ENCODE assay signal across 9 cellular contexts in genomic region chr5:40904205-40904993, GRCh38. TPM values are rescaled to one million over a fixed set of nuclear protein-coding genes. Genes with fewer than 3 reads are reported as not detected.
A peak's percentile ranks its signal among the peaks of the same experiment; 100 is the strongest.
DNase-seq lines count a peak whose midpoint lies in the region; ATAC-seq, FAIRE-seq and TF ChIP-seq lines count a peak whose summit lies in the region.
"Had no signal": no experiment of that assay in that cellular context is flagged by ENCODE, and none has a peak within 500 bp of the region (broad histone marks: within the 10 kb centered on the region; RNA-seq: fewer than 3 reads in every experiment).

No MANE protein-coding gene starts in this region.

- H3K4me1 ChIP-seq in RWPE2 (ENCODE audit: insufficient read depth, poor library complexity, severe bottlenecking) = no peaks in the 10 kb centered on the region
- H3K4me1 ChIP-seq in lung (ENCODE audit: control insufficient read depth in 2 of 2, insufficient read depth in 2 of 2, low read length in 2 of 2) = peaks cover 0 to 2% of the 10 kb centered on the region in 2 donors
- H3K4me1 ChIP-seq in tibial artery = peaks cover 0 to 30% (median 6%) of the 10 kb centered on the region in 4 donors

- ATAC-seq in RWPE2 (ENCODE audit: low read depth) = peak; percentile 94
- ATAC-seq in lung (ENCODE audit: insufficient read depth, low FRiP score) = peak; percentile 88

- H3K4me3 ChIP-seq in LNCaP clone FGC (ENCODE audit: low read depth, low read length) (no peak overlapping the region), RWPE2 (ENCODE audit: severe bottlenecking) (no peak overlapping the region), lung (no peak overlapping the region), tibial artery (no peak overlapping the region)
- H3K4me3 ChIP-seq: skin epidermis had no signal

- POLR2A ChIA-PET in GM10248 (lab: Yijun Ruan, JAX) = no interaction called here

- no peaks in the 10 kb centered on the region for H3K27me3 ChIP-seq in RWPE2 (ENCODE audit: insufficient read depth, poor library complexity, severe bottlenecking)
- H3K27me3 ChIP-seq in lung (ENCODE audit: control insufficient read depth, insufficient read depth) = no peaks in the 10 kb centered on the region
- H3K27me3 ChIP-seq in tibial artery = no peaks in the 10 kb centered on the region

- peak; percentile 25 for FAIRE-seq in A204.1 (lab: Jason Lieb, UNC)

- intact Hi-C loops in tibial artery (cut with DNase I; ENCODE audit: low total_unique reads) = loop anchor here (10.0 kb wide), 1 partner anchor 940 kb away; no protein-coding TSS in a partner anchor

- H3K27ac ChIP-seq in RWPE2 (ENCODE audit: poor library complexity, severe bottlenecking) = no peak overlapping the region
- H3K27ac ChIP-seq in lung (ENCODE audit: low read depth in 1 of 2, low read length in 1 of 2) = peak overlapping the region in 1 of 2 donors; percentile 33
- peak overlapping the region; percentile 34 to 60 for H3K27ac ChIP-seq in tibial artery

- TF ChIP-seq CTCF in GM10248 (IDR thresholded peaks at IDR 0.05; ENCODE audit: control extremely low read depth, extremely low read depth, low read depth, missing control alignments) (peak; percentile 86), LNCaP clone FGC (IDR thresholded peaks at IDR 0.05; ENCODE audit: control insufficient read depth, extremely low read depth, insufficient read depth) (peak; percentile 99), RWPE2 (IDR thresholded peaks at IDR 0.05; ENCODE audit: poor library complexity, severe bottlenecking) (peak; percentile 99), lung (IDR thresholded peaks at IDR 0.05; ENCODE audit: control extremely low read depth, extremely low read depth) (peak; percentile 66), tibial artery (IDR thresholded peaks at IDR 0.05) (peak; percentile 89 to 92)

- 44 to 57% methylated on average over 7 of the region's 7 CpGs for WGBS in lung, 2 donors

- CTCF ChIA-PET in GM10248 (lab: Yijun Ruan, JAX) = interaction anchor here (0.6 to 1.8 kb wide), 22 partner anchors 9 to 1682 kb away, joined by 3 to 13 read pairs (median 3); no protein-coding TSS in a partner anchor

- DNase-seq in GM10248 (ENCODE audit: extremely low spot score) = peak; percentile 49
- DNase-seq in HCEC 1CT = peak; percentile 67
- DNase-seq in LNCaP clone FGC (ENCODE audit: low read depth) = peak; percentile 37
- no peak for DNase-seq in RWPE2 (ENCODE audit: low spot score)
- DNase-seq in dermis blood vessel endothelial cell = peak; percentile 73
- peak; percentile 51 for DNase-seq in lung (ENCODE audit: low spot score)
- DNase-seq in tibial artery = peak; percentile 78 to 79

- no peaks in the 10 kb centered on the region for H3K36me3 ChIP-seq in RWPE2 (ENCODE audit: low read depth)
- H3K36me3 ChIP-seq in lung (ENCODE audit: control insufficient read depth in 2 of 2, insufficient read depth in 2 of 2, low read length in 2 of 2) = no peaks in the 10 kb centered on the region
- H3K36me3 ChIP-seq in tibial artery = no peaks in the 10 kb centered on the region

- H3K9me3 ChIP-seq in RWPE2 (ENCODE audit: severe bottlenecking) = no peaks in the 10 kb centered on the region
- H3K9me3 ChIP-seq in lung (ENCODE audit: control insufficient read depth in 2 of 2, insufficient read depth in 1 of 2, low read length in 1 of 2) = no peaks in the 10 kb centered on the region
- H3K9me3 ChIP-seq in tibial artery = no peaks in the 10 kb centered on the region

RNA-seq across cellular contexts. Expression of gene C7, which starts 4.9 kb away (rescaled TPM):
- total RNA-seq in dermis blood vessel endothelial cell = under 0.01 and 0.28 TPM in 2 replicates
- total RNA-seq in lung = 100 to 1,000 TPM; 165 to 763 TPM
- 10 to 100 TPM; 46.2 to 75.8 TPM for polyA plus RNA-seq in lung

Comparison
In these comparisons a context has a peak if more than half of its experiments do, and no peak if none do; other contexts are left out.
1. RNA of gene C7, which starts 4.9 kb away (total RNA-seq): 165 to 763 TPM in lung; under 0.01 to 0.28 TPM in dermis blood vessel endothelial cell; every median in the first group is over 100 times any median in the second.
2. Peak in every context shown above with its lines, with median percentiles within 50 percentile points of each other: CTCF ChIP-seq.